Comparison of ENCODE assay signal across 1 cellular context in genomic region chr6:168873266-168873665, GRCh38.
TF ChIP-seq lines count a peak whose summit lies in the region.

No MANE protein-coding gene starts in this region.

TF ChIP-seq in H1, 55 proteins besides CTCF, POLR2A, EP300 and RAD21 (continued from another document):
- TF ChIP-seq, protein P1, sequence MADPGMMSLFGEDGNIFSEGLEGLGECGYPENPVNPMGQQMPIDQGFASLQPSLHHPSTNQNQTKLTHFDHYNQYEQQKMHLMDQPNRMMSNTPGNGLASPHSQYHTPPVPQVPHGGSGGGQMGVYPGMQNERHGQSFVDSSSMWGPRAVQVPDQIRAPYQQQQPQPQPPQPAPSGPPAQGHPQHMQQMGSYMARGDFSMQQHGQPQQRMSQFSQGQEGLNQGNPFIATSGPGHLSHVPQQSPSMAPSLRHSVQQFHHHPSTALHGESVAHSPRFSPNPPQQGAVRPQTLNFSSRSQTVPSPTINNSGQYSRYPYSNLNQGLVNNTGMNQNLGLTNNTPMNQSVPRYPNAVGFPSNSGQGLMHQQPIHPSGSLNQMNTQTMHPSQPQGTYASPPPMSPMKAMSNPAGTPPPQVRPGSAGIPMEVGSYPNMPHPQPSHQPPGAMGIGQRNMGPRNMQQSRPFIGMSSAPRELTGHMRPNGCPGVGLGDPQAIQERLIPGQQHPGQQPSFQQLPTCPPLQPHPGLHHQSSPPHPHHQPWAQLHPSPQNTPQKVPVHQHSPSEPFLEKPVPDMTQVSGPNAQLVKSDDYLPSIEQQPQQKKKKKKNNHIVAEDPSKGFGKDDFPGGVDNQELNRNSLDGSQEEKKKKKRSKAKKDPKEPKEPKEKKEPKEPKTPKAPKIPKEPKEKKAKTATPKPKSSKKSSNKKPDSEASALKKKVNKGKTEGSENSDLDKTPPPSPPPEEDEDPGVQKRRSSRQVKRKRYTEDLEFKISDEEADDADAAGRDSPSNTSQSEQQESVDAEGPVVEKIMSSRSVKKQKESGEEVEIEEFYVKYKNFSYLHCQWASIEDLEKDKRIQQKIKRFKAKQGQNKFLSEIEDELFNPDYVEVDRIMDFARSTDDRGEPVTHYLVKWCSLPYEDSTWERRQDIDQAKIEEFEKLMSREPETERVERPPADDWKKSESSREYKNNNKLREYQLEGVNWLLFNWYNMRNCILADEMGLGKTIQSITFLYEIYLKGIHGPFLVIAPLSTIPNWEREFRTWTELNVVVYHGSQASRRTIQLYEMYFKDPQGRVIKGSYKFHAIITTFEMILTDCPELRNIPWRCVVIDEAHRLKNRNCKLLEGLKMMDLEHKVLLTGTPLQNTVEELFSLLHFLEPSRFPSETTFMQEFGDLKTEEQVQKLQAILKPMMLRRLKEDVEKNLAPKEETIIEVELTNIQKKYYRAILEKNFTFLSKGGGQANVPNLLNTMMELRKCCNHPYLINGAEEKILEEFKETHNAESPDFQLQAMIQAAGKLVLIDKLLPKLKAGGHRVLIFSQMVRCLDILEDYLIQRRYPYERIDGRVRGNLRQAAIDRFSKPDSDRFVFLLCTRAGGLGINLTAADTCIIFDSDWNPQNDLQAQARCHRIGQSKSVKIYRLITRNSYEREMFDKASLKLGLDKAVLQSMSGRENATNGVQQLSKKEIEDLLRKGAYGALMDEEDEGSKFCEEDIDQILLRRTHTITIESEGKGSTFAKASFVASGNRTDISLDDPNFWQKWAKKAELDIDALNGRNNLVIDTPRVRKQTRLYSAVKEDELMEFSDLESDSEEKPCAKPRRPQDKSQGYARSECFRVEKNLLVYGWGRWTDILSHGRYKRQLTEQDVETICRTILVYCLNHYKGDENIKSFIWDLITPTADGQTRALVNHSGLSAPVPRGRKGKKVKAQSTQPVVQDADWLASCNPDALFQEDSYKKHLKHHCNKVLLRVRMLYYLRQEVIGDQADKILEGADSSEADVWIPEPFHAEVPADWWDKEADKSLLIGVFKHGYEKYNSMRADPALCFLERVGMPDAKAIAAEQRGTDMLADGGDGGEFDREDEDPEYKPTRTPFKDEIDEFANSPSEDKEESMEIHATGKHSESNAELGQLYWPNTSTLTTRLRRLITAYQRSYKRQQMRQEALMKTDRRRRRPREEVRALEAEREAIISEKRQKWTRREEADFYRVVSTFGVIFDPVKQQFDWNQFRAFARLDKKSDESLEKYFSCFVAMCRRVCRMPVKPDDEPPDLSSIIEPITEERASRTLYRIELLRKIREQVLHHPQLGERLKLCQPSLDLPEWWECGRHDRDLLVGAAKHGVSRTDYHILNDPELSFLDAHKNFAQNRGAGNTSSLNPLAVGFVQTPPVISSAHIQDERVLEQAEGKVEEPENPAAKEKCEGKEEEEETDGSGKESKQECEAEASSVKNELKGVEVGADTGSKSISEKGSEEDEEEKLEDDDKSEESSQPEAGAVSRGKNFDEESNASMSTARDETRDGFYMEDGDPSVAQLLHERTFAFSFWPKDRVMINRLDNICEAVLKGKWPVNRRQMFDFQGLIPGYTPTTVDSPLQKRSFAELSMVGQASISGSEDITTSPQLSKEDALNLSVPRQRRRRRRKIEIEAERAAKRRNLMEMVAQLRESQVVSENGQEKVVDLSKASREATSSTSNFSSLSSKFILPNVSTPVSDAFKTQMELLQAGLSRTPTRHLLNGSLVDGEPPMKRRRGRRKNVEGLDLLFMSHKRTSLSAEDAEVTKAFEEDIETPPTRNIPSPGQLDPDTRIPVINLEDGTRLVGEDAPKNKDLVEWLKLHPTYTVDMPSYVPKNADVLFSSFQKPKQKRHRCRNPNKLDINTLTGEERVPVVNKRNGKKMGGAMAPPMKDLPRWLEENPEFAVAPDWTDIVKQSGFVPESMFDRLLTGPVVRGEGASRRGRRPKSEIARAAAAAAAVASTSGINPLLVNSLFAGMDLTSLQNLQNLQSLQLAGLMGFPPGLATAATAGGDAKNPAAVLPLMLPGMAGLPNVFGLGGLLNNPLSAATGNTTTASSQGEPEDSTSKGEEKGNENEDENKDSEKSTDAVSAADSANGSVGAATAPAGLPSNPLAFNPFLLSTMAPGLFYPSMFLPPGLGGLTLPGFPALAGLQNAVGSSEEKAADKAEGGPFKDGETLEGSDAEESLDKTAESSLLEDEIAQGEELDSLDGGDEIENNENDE (IDR thresholded peaks at IDR 0.05; ENCODE audit: insufficient replicate concordance, low read length): no peak
